Comparison of ENCODE assay signal across 12 cellular contexts in genomic region chr6:112443666-112444065, GRCh38.
DNase-seq lines count a peak whose midpoint lies in the region; ATAC-seq and TF ChIP-seq lines count a peak whose summit lies in the region.
"Had no signal": no experiment of that assay in that cellular context is flagged by ENCODE, and none has a peak within 500 bp of the region (broad histone marks: within the 10 kb centered on the region; RNA-seq: fewer than 3 reads in every experiment).

No MANE protein-coding gene starts in this region.

- DNase-seq in H4 (ENCODE audit: low spot score) (peak; percentile 6), amniotic epithelial cell (ENCODE audit: low read depth) (peak; percentile 73), heart left ventricle (peak in 4 of 5 donors; percentile 31 to 80 (median 56)), gastrocnemius medialis (peak; percentile 3 to 41), kidney tubule cell (ENCODE audit: low spot score) (no peak), NCI-H526 (lab: John Stamatoyannopoulos, UW) (no peak), upper lobe of right lung (no peak), hypothalamus (lab: John Stamatoyannopoulos, UW) (no peak)
- DNase-seq: MV-4-11, spleen, T1000 had no signal

- H3K27me3 ChIP-seq in heart left ventricle (no peaks in the 10 kb centered on the region), gastrocnemius medialis (no peaks in the 10 kb centered on the region), upper lobe of right lung (no peaks in the 10 kb centered on the region)
- H3K27me3 ChIP-seq: spleen had no signal

- intact Hi-C loops in heart left ventricle (cut with DNase I) (no loop called here), gastrocnemius medialis (cut with DNase I; ENCODE audit: low total_unique reads) (no loop called here), upper lobe of right lung (cut with DNase I) (no loop called here)

- no peaks in the 10 kb centered on the region for H3K36me3 ChIP-seq in heart left ventricle
- H3K36me3 ChIP-seq in gastrocnemius medialis, result no peaks in the 10 kb centered on the region
- no peaks in the 10 kb centered on the region for H3K36me3 ChIP-seq in upper lobe of right lung
- H3K36me3 ChIP-seq: spleen had no signal

- no peak overlapping the region for H3K4me3 ChIP-seq in heart left ventricle
- H3K4me3 ChIP-seq in gastrocnemius medialis, result no peak overlapping the region
- H3K4me3 ChIP-seq in upper lobe of right lung, result no peak overlapping the region
- H3K4me3 ChIP-seq: mucosa of descending colon, spleen had no signal

- no peak overlapping the region for H3K27ac ChIP-seq in heart left ventricle
- no peak overlapping the region for H3K27ac ChIP-seq in gastrocnemius medialis
- no peak overlapping the region for H3K27ac ChIP-seq in upper lobe of right lung
- H3K27ac ChIP-seq: spleen had no signal

- in situ Hi-C loops in gastrocnemius medialis (cut with MboI; ENCODE audit: low sequenced_read_pairs in 4 of 4), result no loop called here

- peak; percentile 55 to 96 (median 88) for ATAC-seq in heart left ventricle
- ATAC-seq in gastrocnemius medialis, result no peak
- no peak for ATAC-seq in upper lobe of right lung
- ATAC-seq: mucosa of descending colon had no signal

- TF ChIP-seq POLR2A in heart left ventricle (IDR thresholded peaks at IDR 0.05) (no peak), gastrocnemius medialis (IDR thresholded peaks at IDR 0.05) (no peak)

- H3K9me3 ChIP-seq in heart left ventricle, result no peaks in the 10 kb centered on the region
- no peaks in the 10 kb centered on the region for H3K9me3 ChIP-seq in gastrocnemius medialis
- no peaks in the 10 kb centered on the region for H3K9me3 ChIP-seq in upper lobe of right lung
- H3K9me3 ChIP-seq: mucosa of descending colon, spleen had no signal

- H3K4me1 ChIP-seq in heart left ventricle, result peaks cover 0 to 2% (median 0%) of the 10 kb centered on the region in 12 donors
- no peaks in the 10 kb centered on the region for H3K4me1 ChIP-seq in gastrocnemius medialis
- no peaks in the 10 kb centered on the region for H3K4me1 ChIP-seq in upper lobe of right lung
- H3K4me1 ChIP-seq: spleen had no signal

- WGBS in heart left ventricle, 4 donors, result 53 to 65% (median 61%) methylated on average over 1 of the region's 1 CpG

- TF ChIP-seq CTCF in heart left ventricle (IDR thresholded peaks at IDR 0.05), result no peak
- TF ChIP-seq CTCF in gastrocnemius medialis (IDR thresholded peaks at IDR 0.05 in 4 of 5, conservative IDR thresholded peaks at IDR 0.05 in 1 of 5), result no peak
- no peak for TF ChIP-seq CTCF in upper lobe of right lung (IDR thresholded peaks at IDR 0.05)

Comparison
In these comparisons a context has a peak if more than half of its experiments do, and no peak if none do; other contexts are left out.
1. DNase-seq: peak in H4 (single experiment), amniotic epithelial cell (single experiment), heart left ventricle (4 of 5) and gastrocnemius medialis (2 of 2); none in kidney tubule cell (single experiment), NCI-H526 (0 of 2), upper lobe of right lung (single experiment) and hypothalamus (0 of 51).
2. ATAC-seq: peak in heart left ventricle (4 of 4); none in gastrocnemius medialis (0 of 2) and upper lobe of right lung (single experiment).